Comparison of ENCODE assay signal across 1 cellular context in the genomic region with DNA sequence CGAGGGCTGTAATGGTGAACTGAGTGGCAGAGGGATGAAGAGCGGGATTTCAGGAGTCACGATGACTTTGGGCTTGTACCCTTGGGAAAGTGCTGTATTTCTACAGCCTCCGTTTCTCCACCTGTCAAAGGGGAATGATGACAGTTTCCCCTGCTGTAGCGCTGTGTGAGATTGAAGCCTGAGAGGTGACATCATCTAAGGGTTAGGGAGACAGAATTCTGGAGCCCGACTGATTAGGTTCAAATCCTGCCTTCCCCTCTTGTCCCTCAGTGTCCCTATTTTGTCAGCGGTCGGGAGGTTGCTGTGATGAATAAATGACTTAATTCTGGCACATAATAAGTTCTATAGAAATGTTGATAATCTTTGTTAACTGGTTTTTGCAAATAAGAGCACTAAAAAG.
TF ChIP-seq lines count a peak whose summit lies in the region.

No MANE protein-coding gene starts in this region.

TF ChIP-seq in HepG2, 621 proteins besides CTCF, POLR2A, EP300 and RAD21:
- peak; percentile 7; the same call in 1 of the 2 replicates for TF ChIP-seq CBFB (CRISPR knock-in tag; IDR thresholded peaks at IDR 0.05)
- TF ChIP-seq ATF7 (IDR thresholded peaks at IDR 0.05), result peak; percentile 34
- no peak for TF ChIP-seq ATF7 (CRISPR knock-in tag; IDR thresholded peaks at IDR 0.05)
- TF ChIP-seq, protein P1, sequence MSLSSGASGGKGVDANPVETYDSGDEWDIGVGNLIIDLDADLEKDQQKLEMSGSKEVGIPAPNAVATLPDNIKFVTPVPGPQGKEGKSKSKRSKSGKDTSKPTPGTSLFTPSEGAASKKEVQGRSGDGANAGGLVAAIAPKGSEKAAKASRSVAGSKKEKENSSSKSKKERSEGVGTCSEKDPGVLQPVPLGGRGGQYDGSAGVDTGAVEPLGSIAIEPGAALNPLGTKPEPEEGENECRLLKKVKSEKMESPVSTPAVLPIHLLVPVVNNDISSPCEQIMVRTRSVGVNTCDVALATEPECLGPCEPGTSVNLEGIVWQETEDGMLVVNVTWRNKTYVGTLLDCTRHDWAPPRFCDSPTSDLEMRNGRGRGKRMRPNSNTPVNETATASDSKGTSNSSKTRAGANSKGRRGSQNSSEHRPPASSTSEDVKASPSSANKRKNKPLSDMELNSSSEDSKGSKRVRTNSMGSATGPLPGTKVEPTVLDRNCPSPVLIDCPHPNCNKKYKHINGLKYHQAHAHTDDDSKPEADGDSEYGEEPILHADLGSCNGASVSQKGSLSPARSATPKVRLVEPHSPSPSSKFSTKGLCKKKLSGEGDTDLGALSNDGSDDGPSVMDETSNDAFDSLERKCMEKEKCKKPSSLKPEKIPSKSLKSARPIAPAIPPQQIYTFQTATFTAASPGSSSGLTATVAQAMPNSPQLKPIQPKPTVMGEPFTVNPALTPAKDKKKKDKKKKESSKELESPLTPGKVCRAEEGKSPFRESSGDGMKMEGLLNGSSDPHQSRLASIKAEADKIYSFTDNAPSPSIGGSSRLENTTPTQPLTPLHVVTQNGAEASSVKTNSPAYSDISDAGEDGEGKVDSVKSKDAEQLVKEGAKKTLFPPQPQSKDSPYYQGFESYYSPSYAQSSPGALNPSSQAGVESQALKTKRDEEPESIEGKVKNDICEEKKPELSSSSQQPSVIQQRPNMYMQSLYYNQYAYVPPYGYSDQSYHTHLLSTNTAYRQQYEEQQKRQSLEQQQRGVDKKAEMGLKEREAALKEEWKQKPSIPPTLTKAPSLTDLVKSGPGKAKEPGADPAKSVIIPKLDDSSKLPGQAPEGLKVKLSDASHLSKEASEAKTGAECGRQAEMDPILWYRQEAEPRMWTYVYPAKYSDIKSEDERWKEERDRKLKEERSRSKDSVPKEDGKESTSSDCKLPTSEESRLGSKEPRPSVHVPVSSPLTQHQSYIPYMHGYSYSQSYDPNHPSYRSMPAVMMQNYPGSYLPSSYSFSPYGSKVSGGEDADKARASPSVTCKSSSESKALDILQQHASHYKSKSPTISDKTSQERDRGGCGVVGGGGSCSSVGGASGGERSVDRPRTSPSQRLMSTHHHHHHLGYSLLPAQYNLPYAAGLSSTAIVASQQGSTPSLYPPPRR (CRISPR knock-in tag; IDR thresholded peaks at IDR 0.05; ENCODE audit: borderline replicate concordance), result no peak
- TF ChIP-seq ZNF235 (CRISPR knock-in tag; IDR thresholded peaks at IDR 0.05; ENCODE audit: borderline replicate concordance), result no peak
